Comparison of ENCODE assay signal across 8 cellular contexts in genomic region chr1:41726899-41727748, GRCh38.
A peak's percentile ranks its signal among the peaks of the same experiment; 100 is the strongest.
DNase-seq lines count a peak whose midpoint lies in the region; ATAC-seq and TF ChIP-seq lines count a peak whose summit lies in the region.

No MANE protein-coding gene starts in this region.

- H3K4me3 ChIP-seq in GM06990 (replicated peaks; ENCODE audit: low read depth, low read length), result peak overlapping the region; percentile 20
- no peak overlapping the region for H3K4me3 ChIP-seq in body of pancreas

- H3K27me3 ChIP-seq in GM06990 (replicated peaks; ENCODE audit: control insufficient read depth, insufficient read depth, low read length) (no peaks in the 10 kb centered on the region), body of pancreas (no peaks in the 10 kb centered on the region)

- WGBS in body of pancreas, 2 donors, result 67 to 68% methylated on average over 18 to 24 of the region's 24 CpGs

- H3K27me3 Mint-ChIP-seq in neural crest cell (ENCODE audit: low read depth), result no peaks in the 10 kb centered on the region

- ATAC-seq in GM21526 (IDR thresholded peaks at IDR 0.05; ENCODE audit: low FRiP score, unreplicated experiment) (peak; percentile 38), body of pancreas (no peak), HG03457 (IDR thresholded peaks at IDR 0.05; ENCODE audit: unreplicated experiment) (no peak)

- DNase-seq in GM06990 (ENCODE audit: extremely low read depth, insufficient read length) (peak; percentile 88), NCI-H524 (lab: John Stamatoyannopoulos, UW) (peak; percentile 95 to 97), body of pancreas (peak in 3 of 4 donors; percentile 19 to 64 (median 23)), neural crest cell (ENCODE audit: low read depth, low spot score) (no peak)
- no peak for DNase-seq in effector CD4-positive, alpha-beta T cell
- DNase-seq in activated effector memory CD4-positive, alpha-beta T cell treated with anti-CD3 and anti-CD28 coated beads, Interleukin-2, amount 50 U/mL, for 16 hours, result no peak

- TF ChIP-seq CTCF in GM06990 (IDR thresholded peaks at IDR 0.05; ENCODE audit: insufficient read depth, low read length, poor library complexity, severe bottlenecking), result peak; percentile 61
- TF ChIP-seq CTCF in body of pancreas (IDR thresholded peaks at IDR 0.05), result no peak
- TF ChIP-seq CTCF in neural crest cell (conservative IDR thresholded peaks at IDR 0.05), result no peak

- H3K4me1 Mint-ChIP-seq in neural crest cell, result no peaks in the 10 kb centered on the region

- peak overlapping the region; percentile 71 for H3K27ac Mint-ChIP-seq in neural crest cell (ENCODE audit: unreplicated experiment)

- no peaks in the 10 kb centered on the region for H3K4me1 ChIP-seq in body of pancreas

- no peak overlapping the region for H3K4me3 Mint-ChIP-seq in neural crest cell

- intact Hi-C loops in body of pancreas (cut with DNase I), result no loop called here

- H3K9me3 ChIP-seq in body of pancreas, result no peaks in the 10 kb centered on the region

- peak overlapping the region in 1 of 4 donors; percentile 33 for H3K27ac ChIP-seq in body of pancreas

- no peak for TF ChIP-seq POLR2A in body of pancreas (IDR thresholded peaks at IDR 0.05)

- no peaks in the 10 kb centered on the region for H3K9me3 Mint-ChIP-seq in neural crest cell

- H3K36me3 Mint-ChIP-seq in neural crest cell (ENCODE audit: low read depth), result no peaks in the 10 kb centered on the region

- H3K36me3 ChIP-seq in GM06990 (ENCODE audit: control insufficient read depth, insufficient read depth, low read length) (no peaks in the 10 kb centered on the region), body of pancreas (replicated peaks in 1 of 2; ENCODE audit: insufficient read depth in 1 of 2, low read depth in 2 of 2) (no peaks in the 10 kb centered on the region)

Comparison
In these comparisons a context has a peak if more than half of its experiments do, and no peak if none do; other contexts are left out.
1. DNase-seq: peak in GM06990 (single experiment), NCI-H524 (2 of 2) and body of pancreas (3 of 4); none in neural crest cell (single experiment), effector CD4-positive, alpha-beta T cell (single experiment) and activated effector memory CD4-positive, alpha-beta T cell treated with anti-CD3 and anti-CD28 coated beads, Interleukin-2, amount 50 U/mL, for 16 hours (single experiment).